15 cellular contexts compared by ENCODE assay signal in the genomic region with DNA sequence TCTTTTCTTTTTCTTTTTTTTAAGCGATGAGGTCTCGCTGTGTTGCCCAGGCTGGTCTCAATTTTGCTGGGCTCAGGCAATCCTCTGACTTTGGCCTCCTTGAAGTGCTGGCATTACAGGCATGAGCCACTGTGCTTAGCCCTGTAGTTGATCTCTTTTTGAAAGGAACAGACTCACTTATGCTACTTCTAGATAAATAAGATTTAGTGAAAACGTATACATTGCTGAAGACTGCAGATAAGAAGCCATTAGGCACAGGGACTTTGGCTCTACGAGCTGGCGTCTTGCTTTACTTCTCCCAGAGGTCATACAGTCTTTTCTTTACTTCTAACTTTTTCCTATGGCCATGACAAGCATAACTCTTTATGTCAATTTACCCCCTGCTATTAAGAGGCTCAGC. TPM values are rescaled to one million over a fixed set of nuclear protein-coding genes. Genes with fewer than 3 reads are reported as not detected.
DNase-seq lines count a peak whose midpoint lies in the region; ATAC-seq, FAIRE-seq and TF ChIP-seq lines count a peak whose summit lies in the region.
"Had no signal": no experiment of that assay in that cellular context is flagged by ENCODE, and none has a peak within 500 bp of the region (broad histone marks: within the 10 kb centered on the region; RNA-seq: fewer than 3 reads in every experiment).

No MANE protein-coding gene starts in this region.

- H4K20me1 ChIP-seq in K562 (replicated peaks; ENCODE audit: control insufficient read depth, insufficient read depth, low read length) = no peaks in the 10 kb centered on the region

- peaks cover 55% of the 10 kb centered on the region for H3K36me3 Mint-ChIP-seq in nephron progenitor cell (ENCODE audit: low read depth)

- BruUV-seq in K562 (replicated peaks; lab: Mats Ljungman, UMichigan) = no TSS peak

- no peaks in the 10 kb centered on the region for H3K27me3 Mint-ChIP-seq in nephron progenitor cell (ENCODE audit: low read depth, poor library complexity)
- H3K27me3 Mint-ChIP-seq: B cell; CD4-positive, alpha-beta memory T cell had no signal

- H3K9me3 ChIP-seq in Peyer's patch (no peaks in the 10 kb centered on the region), K562 (replicated peaks; ENCODE audit: control insufficient read depth, insufficient read depth, low read depth, low read length) (no peaks in the 10 kb centered on the region)

- no peak for TF ChIP-seq RAD21 in K562 (CRISPR knock-in tag; conservative IDR thresholded peaks at IDR 0.05 in 1 of 2, IDR thresholded peaks at IDR 0.05 in 1 of 2)

- TF ChIP-seq CTCF in Peyer's patch (IDR thresholded peaks at IDR 0.05) (no peak), K562 (IDR thresholded peaks at IDR 0.05 in 2 of 3, conservative IDR thresholded peaks at IDR 0.05 in 1 of 3; ENCODE audit: insufficient read depth in 2 of 3, low read depth in 1 of 3, low read length in 3 of 3) (no peak), nephron progenitor cell (IDR thresholded peaks at IDR 0.05) (no peak), GM13976 (IDR thresholded peaks at IDR 0.05; ENCODE audit: borderline replicate concordance, control extremely low read depth, extremely low read depth, insufficient read depth, missing control alignments) (no peak)

- peak; percentile 74 for FAIRE-seq in K562 (lab: Jason Lieb, UNC)
- FAIRE-seq: A204.1, H54 had no signal

- no peak overlapping the region for H3K9ac ChIP-seq in K562 (ENCODE audit: insufficient read depth in 1 of 2, low read depth in 2 of 2, low read length in 2 of 2)
- H3K9ac ChIP-seq: GM23248 had no signal

- no peak overlapping the region for H3K4me3 Mint-ChIP-seq in nephron progenitor cell
- H3K4me3 Mint-ChIP-seq: B cell; CD4-positive, alpha-beta memory T cell had no signal

- POLR2A ChIA-PET in K562 (lab: Yijun Ruan, JAX) = interaction anchor here (1.1 to 3.0 kb wide), 3 partner anchors 9 to 17 kb away, joined by 3 to 8 read pairs (median 3); a partner anchor contains a TSS

- TF ChIP-seq EP300 in K562 (IDR thresholded peaks at IDR 0.05; ENCODE audit: low read length) = peak; percentile 71; the same call in 1 of the 2 replicates

- H3K9me1 ChIP-seq in K562 (ENCODE audit: control insufficient read depth, insufficient read depth, low read length) = no peaks in the 10 kb centered on the region

- H3K27ac Mint-ChIP-seq in nephron progenitor cell = peak overlapping the region; percentile 35
- H3K27ac Mint-ChIP-seq: B cell had no signal

- no peak overlapping the region for H3K4me3 ChIP-seq in Peyer's patch
- H3K4me3 ChIP-seq in K562 = no peak overlapping the region
- no peak overlapping the region for H3K4me3 ChIP-seq in H7 (ENCODE audit: insufficient read depth, low read depth, low read length)
- H3K4me3 ChIP-seq: GM23248 had no signal

- H3K79me2 ChIP-seq in K562 (ENCODE audit: control insufficient read depth, insufficient read depth, low read length) = no peaks in the 10 kb centered on the region

- DNase-seq in Peyer's patch (no peak), K562 (ENCODE audit: extremely low read depth in 1 of 4, low spot score in 3 of 4) (peak in 2 of 4 experiments; percentile 41 to 66), nephron progenitor cell (no peak), GM13976 (ENCODE audit: low spot score) (no peak), posterior vena cava (ENCODE audit: low spot score) (no peak), H7 (no peak)
- DNase-seq: C1 segment of cervical spinal cord; CD4-positive, alpha-beta memory T cell; DMS53; GF-D8; GM23248 had no signal

- H3K27ac ChIP-seq in Peyer's patch = peak overlapping the region in 3 of 4 donors; percentile 6 to 54 (median 20)
- no peak overlapping the region; the same call in 2 of the 3 replicates for H3K27ac ChIP-seq in K562 (ENCODE audit: extremely low read depth, low read depth, low read length)
- H3K27ac ChIP-seq: GM23248 had no signal

- no peak overlapping the region for H3K4me2 ChIP-seq in K562 (ENCODE audit: insufficient read depth, low read length)

- intact Hi-C loops in K562 (cut with micrococcal nuclease) (no loop called here), posterior vena cava (cut with DNase I) (no loop called here)

- H3K9me3 Mint-ChIP-seq in nephron progenitor cell = no peaks in the 10 kb centered on the region
- H3K9me3 Mint-ChIP-seq: CD4-positive, alpha-beta memory T cell had no signal

- no peak overlapping the region for H2AFZ ChIP-seq in K562 (ENCODE audit: low read depth, low read length)
- H2AFZ ChIP-seq: GM23248 had no signal

- H3K27me3 ChIP-seq in Peyer's patch (no peaks in the 10 kb centered on the region), K562 (ENCODE audit: control insufficient read depth in 2 of 2, insufficient read depth in 2 of 2, low read length in 2 of 2) (no peaks in the 10 kb centered on the region), H7 (ENCODE audit: control insufficient read depth, insufficient read depth, low read length) (no peaks in the 10 kb centered on the region)

- H3K36me3 ChIP-seq in Peyer's patch (no peaks in the 10 kb centered on the region), K562 (ENCODE audit: control insufficient read depth, insufficient read depth, low read length) (peaks cover 38% of the 10 kb centered on the region), H7 (replicated peaks; ENCODE audit: control insufficient read depth, insufficient read depth, low read length) (peaks cover 7% of the 10 kb centered on the region)

- TF ChIP-seq POLR2A in Peyer's patch (IDR thresholded peaks at IDR 0.05) (no peak), K562 (conservative IDR thresholded peaks at IDR 0.05) (no peak)

- peak; percentile 94 for ATAC-seq in K562
- ATAC-seq in GM21737 (IDR thresholded peaks at IDR 0.05; ENCODE audit: unreplicated experiment) = no peak

- peaks cover 0 to 7% (median 0%) of the 10 kb centered on the region in 4 donors for H3K4me1 ChIP-seq in Peyer's patch
- H3K4me1 ChIP-seq in K562 (replicated peaks in 1 of 2; ENCODE audit: control insufficient read depth in 2 of 2, insufficient read depth in 2 of 2, low read length in 2 of 2) = peaks cover 0 to 3% of the 10 kb centered on the region in 2 experiments; a peak in 3 of 5 replicates

- H3K4me1 Mint-ChIP-seq in nephron progenitor cell = no peaks in the 10 kb centered on the region
- H3K4me1 Mint-ChIP-seq: B cell; CD4-positive, alpha-beta memory T cell had no signal

- 31% methylated on average over 5 of the region's 5 CpGs for WGBS in K562 (ENCODE audit: insufficient coverage, low coverage, missing lambda C conversion rate)

- CTCF ChIA-PET in K562 (lab: Yijun Ruan, JAX; ENCODE audit: low intra/inter-chr PET ratio) = no interaction called here

- in situ Hi-C loops in K562 (cut with MboI) = no loop called here
- in situ Hi-C loops in GM13976 (cut with MboI; ENCODE audit: low sequenced_read_pairs, unreplicated experiment) = no loop called here

TF ChIP-seq in K562, 482 proteins besides CTCF, POLR2A, EP300 and RAD21 (continues in another document):
- no peak for TF ChIP-seq HDAC3 (IDR thresholded peaks at IDR 0.05; ENCODE audit: borderline replicate concordance, partially characterized antibody)
- peak; percentile 90 for TF ChIP-seq ARID1B (IDR thresholded peaks at IDR 0.05)
- TF ChIP-seq RBM17 (IDR thresholded peaks at IDR 0.05; ENCODE audit: borderline replicate concordance, low read depth, low read length) = no peak
- TF ChIP-seq SPI1 (IDR thresholded peaks at IDR 0.05; ENCODE audit: borderline replicate concordance, low read depth, low read length) = no peak

RNA-seq across cellular contexts. Expression of a gene that starts 9.4 kb away (rescaled TPM):
- 10 to 100 TPM; 11.1 to 19.0 (median 12.9) TPM for total RNA-seq in Peyer's patch
- 17.5 and 53.7 TPM in 2 replicates for total RNA-seq in K562 (2011; cell fraction: chromatin; rRNA removed; ENCODE audit: low replicate concordance)
- 9.3 and 11.4 TPM in 2 replicates for total RNA-seq in K562 (2011; cell fraction: nucleolus; rRNA removed)
- total RNA-seq in K562 (2011; cell fraction: nucleoplasm; rRNA removed) = 25.7 and 35.0 TPM in 2 replicates
- 5.2 and 7.4 TPM in 2 replicates for total RNA-seq in K562 (2014; rRNA removed)
- 11.0 and 11.1 TPM in 2 replicates for total RNA-seq in K562 (2014; rRNA removed; fragmentation: Illumina TruSeq; extraction: Trizol)
- 8.6 and 9.6 TPM in 2 replicates for total RNA-seq in K562 (2015; rRNA removed; fragmentation: Illumina TruSeq; extraction: Trizol)
- 8.8 and 9.4 TPM in 2 replicates for total RNA-seq in K562 (2021)
- polyA plus RNA-seq in K562 (2011; rRNA removed) = 15.9 and 23.0 TPM in 2 replicates
- 2.3 and 4.8 TPM in 2 replicates for polyA plus RNA-seq in K562 (2011; cell fraction: cytosol; rRNA removed)
- 8.3 and 14.0 TPM in 2 replicates for polyA plus RNA-seq in K562 (2011; cell fraction: nucleus; rRNA removed)
- polyA plus RNA-seq in K562 (2012) = 7.3 and 8.6 TPM in 2 replicates
- 16.8 and 17.5 TPM in 2 replicates for polyA plus RNA-seq in K562 (2014; fragmentation: Illumina TruSeq; extraction: Trizol)
- 10 to 100 TPM; 13.0 to 20.1 TPM for polyA plus RNA-seq in K562 (2014; fragmentation: Nextera tagmentation; extraction: Ambion mirVana)
- 12.2 and 13.0 TPM in 2 replicates for polyA plus RNA-seq in K562 (2014; rRNA removed)
- polyA minus RNA-seq in K562 (2011; rRNA and poly(A)+ RNA removed) = 14.2 and 15.6 TPM in 2 replicates
- polyA minus RNA-seq in K562 (2011; cell fraction: cytosol; rRNA and poly(A)+ RNA removed) = 3.5 and 3.9 TPM in 2 replicates
- polyA minus RNA-seq in K562 (2011; cell fraction: nucleus; rRNA and poly(A)+ RNA removed) = 6.3 and 10.4 TPM in 2 replicates
- 1 to 10 TPM; 5.6 to 9.2 TPM for total RNA-seq in posterior vena cava
- 13.8 and 21.8 TPM in 2 replicates for total RNA-seq in H7 (2014; rRNA removed; shearing (Covaris generic))

RNA-seq across cellular contexts. Expression of a gene that starts 25.6 kb away (rescaled TPM):
- total RNA-seq in Peyer's patch (10 to 100 TPM; 44.6 to 71.2 (median 61.0) TPM), K562 (2014; rRNA removed) (25.9 and 26.2 TPM in 2 replicates), K562 (2014; rRNA removed; fragmentation: Illumina TruSeq; extraction: Trizol) (42.0 and 46.1 TPM in 2 replicates), K562 (2015; rRNA removed; fragmentation: Illumina TruSeq; extraction: Trizol) (35.9 and 38.7 TPM in 2 replicates), K562 (2021) (28.2 and 30.0 TPM in 2 replicates), posterior vena cava (10 to 100 TPM; 38.6 to 39.2 TPM)
- 82.2 and 124 TPM in 2 replicates for total RNA-seq in K562 (2011; cell fraction: chromatin; rRNA removed; ENCODE audit: low replicate concordance)
- 42.0 and 47.6 TPM in 2 replicates for total RNA-seq in K562 (2011; cell fraction: nucleolus; rRNA removed)
- total RNA-seq in K562 (2011; cell fraction: nucleoplasm; rRNA removed) = 76.8 and 107 TPM in 2 replicates
- polyA plus RNA-seq in K562 (2011; rRNA removed) (30.1 and 44.4 TPM in 2 replicates), K562 (2014; fragmentation: Illumina TruSeq; extraction: Trizol) (35.3 and 36.9 TPM in 2 replicates), K562 (2014; fragmentation: Nextera tagmentation; extraction: Ambion mirVana) (10 to 100 TPM; 48.6 to 64.8 TPM), K562 (2014; rRNA removed) (20.5 and 29.1 TPM in 2 replicates)
- polyA plus RNA-seq in K562 (2011; cell fraction: cytosol; rRNA removed) = 13.9 and 19.9 TPM in 2 replicates
- polyA plus RNA-seq in K562 (2011; cell fraction: nucleus; rRNA removed) = 39.9 and 40.8 TPM in 2 replicates
- polyA plus RNA-seq in K562 (2012) = 23.1 and 27.2 TPM in 2 replicates
- polyA minus RNA-seq in K562 (2011; rRNA and poly(A)+ RNA removed) = 54.5 and 55.0 TPM in 2 replicates
- polyA minus RNA-seq in K562 (2011; cell fraction: cytosol; rRNA and poly(A)+ RNA removed) = 14.1 and 20.9 TPM in 2 replicates
- 26.0 and 43.7 TPM in 2 replicates for polyA minus RNA-seq in K562 (2011; cell fraction: nucleus; rRNA and poly(A)+ RNA removed)
- 27.2 and 31.0 TPM in 2 replicates for total RNA-seq in H7 (2014; rRNA removed; shearing (Covaris generic))
